10 cellular contexts compared by ENCODE assay signal in the genomic region with DNA sequence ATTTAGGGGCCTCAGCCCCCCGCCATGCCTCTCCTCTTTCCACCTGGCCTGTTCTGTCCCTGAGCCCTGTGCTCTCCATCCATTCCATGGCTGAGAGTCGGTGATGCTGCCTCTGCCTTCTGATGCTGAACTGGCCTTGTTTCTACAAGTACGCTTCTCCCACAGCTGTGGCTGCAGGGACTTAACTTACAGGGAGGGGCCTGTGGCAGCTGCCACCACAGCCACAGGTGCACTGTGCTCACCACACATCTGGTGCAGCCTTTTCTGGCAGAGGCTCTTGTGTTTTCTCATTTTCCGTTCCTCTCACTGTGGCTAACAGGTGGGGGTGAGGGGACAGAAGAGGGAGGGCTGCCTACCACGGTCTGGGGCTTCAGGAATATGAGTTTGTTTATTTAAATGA. TPM values are rescaled to one million over a fixed set of nuclear protein-coding genes. Genes with fewer than 3 reads are reported as not detected.
A peak's percentile ranks its signal among the peaks of the same experiment; 100 is the strongest.
DNase-seq lines count a peak whose midpoint lies in the region; ATAC-seq, FAIRE-seq and TF ChIP-seq lines count a peak whose summit lies in the region.
"Had no signal": no experiment of that assay in that cellular context is flagged by ENCODE, and none has a peak within 500 bp of the region (broad histone marks: within the 10 kb centered on the region; RNA-seq: fewer than 3 reads in every experiment).

No MANE protein-coding gene starts in this region.

- 28 to 52% (median 29%) methylated on average over 5 of the region's 5 CpGs for WGBS in small intestine, 3 donors

- H3K27ac Mint-ChIP-seq in activated CD4-positive, alpha-beta T cell treated with anti-CD3 and anti-CD28 coated beads for 36 hours: no peak overlapping the region

- H3K4me1 ChIP-seq in small intestine (ENCODE audit: control insufficient read depth in 2 of 2, insufficient read depth in 1 of 2, low read depth in 1 of 2, low read length in 1 of 2) (peaks cover 2% of the 10 kb centered on the region in 2 donors), foreskin keratinocyte (peaks cover 5% of the 10 kb centered on the region)

- H3K4me3 Mint-ChIP-seq in activated CD4-positive, alpha-beta T cell treated with anti-CD3 and anti-CD28 coated beads for 36 hours: no peak overlapping the region

- TF ChIP-seq CTCF in foreskin keratinocyte (conservative IDR thresholded peaks at IDR 0.05): no peak

- H3K9me3 ChIP-seq in small intestine (ENCODE audit: control insufficient read depth, low read depth): no peaks in the 10 kb centered on the region

- H3K9me3 Mint-ChIP-seq in activated CD4-positive, alpha-beta T cell treated with anti-CD3 and anti-CD28 coated beads for 36 hours (ENCODE audit: low read depth): no peaks in the 10 kb centered on the region

- intact Hi-C loops in activated CD4-positive, alpha-beta T cell treated with anti-CD3 and anti-CD28 coated beads for 36 hours (cut with DNase I, micrococcal nuclease): no loop called here

- CTCF ChIA-PET in activated CD4-positive, alpha-beta T cell treated with anti-CD3 and anti-CD28 coated beads for 36 hours (lab: Charles Lee): interaction anchor here (0.6 to 1.4 kb wide), 2 partner anchors 26 to 104 kb away, joined by 3 to 4 read pairs; no protein-coding TSS in a partner anchor

- DNase-seq in activated CD4-positive, alpha-beta T cell treated with anti-CD3 and anti-CD28 coated beads for 36 hours: peak; percentile 11
- no peak for DNase-seq in activated CD4-positive, alpha-beta T cell treated with anti-CD3 and anti-CD28 coated beads, Interleukin-2, amount 50 U/mL, for 48 hours
- DNase-seq in NCI-H1105 treated with DMSO at 0.1 percent for 48 hours (lab: John Stamatoyannopoulos, UW): peak; percentile 50
- peak; percentile 12 for DNase-seq in small intestine
- DNase-seq in GF-D8 (lab: John Stamatoyannopoulos, UW): no peak
- no peak for DNase-seq in AG20443 (ENCODE audit: low spot score)
- no peak for DNase-seq in foreskin keratinocyte
- DNase-seq: Karpas-422 had no signal

- no peaks in the 10 kb centered on the region for H3K36me3 ChIP-seq in small intestine (ENCODE audit: control insufficient read depth in 2 of 2, insufficient read depth in 2 of 2, low read length in 2 of 2)

- H3K36me3 Mint-ChIP-seq in activated CD4-positive, alpha-beta T cell treated with anti-CD3 and anti-CD28 coated beads for 36 hours (ENCODE audit: low read depth): no peaks in the 10 kb centered on the region

- FAIRE-seq in small intestine (lab: Jason Lieb, UNC): no peak

- POLR2A ChIA-PET in activated CD4-positive, alpha-beta T cell treated with anti-CD3 and anti-CD28 coated beads for 36 hours (lab: Charles Lee): no interaction called here

- H3K27ac ChIP-seq in small intestine (ENCODE audit: low read depth in 1 of 2, low read length in 1 of 2) (no peak overlapping the region), foreskin keratinocyte (no peak overlapping the region)

- peaks cover 3% of the 10 kb centered on the region for H3K4me1 Mint-ChIP-seq in activated CD4-positive, alpha-beta T cell treated with anti-CD3 and anti-CD28 coated beads for 36 hours

- H3K27me3 ChIP-seq in small intestine (ENCODE audit: control insufficient read depth in 2 of 2, insufficient read depth in 2 of 2, low read length in 2 of 2) (no peaks in the 10 kb centered on the region), foreskin keratinocyte (no peaks in the 10 kb centered on the region)

- peaks cover 32% of the 10 kb centered on the region for H3K27me3 Mint-ChIP-seq in activated CD4-positive, alpha-beta T cell treated with anti-CD3 and anti-CD28 coated beads for 36 hours

- ATAC-seq in activated CD4-positive, alpha-beta T cell treated with anti-CD3 and anti-CD28 coated beads for 36 hours: no peak
- ATAC-seq in HG02571 (IDR thresholded peaks at IDR 0.05; ENCODE audit: unreplicated experiment) (peak; percentile 92), foreskin keratinocyte (no peak)

- H3K4me3 ChIP-seq in small intestine (ENCODE audit: low read depth in 1 of 2, low read length in 2 of 2): no peak overlapping the region

RNA-seq across cellular contexts. Expression of a gene that starts 4.2 kb away (rescaled TPM):
- total RNA-seq in activated CD4-positive, alpha-beta T cell treated with anti-CD3 and anti-CD28 coated beads for 36 hours: not detected
- under 1 TPM in 1 of 3 donors, not detected in 2; 0.54 TPM for polyA plus RNA-seq in small intestine
- total RNA-seq in foreskin keratinocyte: not detected in 2 replicates
- polyA plus RNA-seq in foreskin keratinocyte: not detected in 2 replicates
- polyA plus RNA-seq: AG04450 had no signal

Comparison
In these comparisons a context has a peak if more than half of its experiments do, and no peak if none do; other contexts are left out.
1. DNase-seq: peak in activated CD4-positive, alpha-beta T cell treated with anti-CD3 and anti-CD28 coated beads for 36 hours (single experiment), NCI-H1105 treated with DMSO at 0.1 percent for 48 hours (single experiment) and small intestine (single experiment); none in activated CD4-positive, alpha-beta T cell treated with anti-CD3 and anti-CD28 coated beads, Interleukin-2, amount 50 U/mL, for 48 hours (0 of 2), GF-D8 (single experiment), AG20443 (single experiment) and foreskin keratinocyte (0 of 2).